ENCODE assay signal across 24 cellular contexts in genomic region chr2:51243892-51244570, GRCh38.
DNase-seq lines count a peak whose midpoint lies in the region; ATAC-seq, FAIRE-seq and TF ChIP-seq lines count a peak whose summit lies in the region.
"Had no signal": no experiment of that assay in that cellular context is flagged by ENCODE, and none has a peak within 500 bp of the region (broad histone marks: within the 10 kb centered on the region; RNA-seq: fewer than 3 reads in every experiment).

No MANE protein-coding gene starts in this region.

- no peaks in the 10 kb centered on the region for H3K9me3 ChIP-seq in liver (ENCODE audit: control insufficient read depth in 4 of 4, low read length in 3 of 4)
- H3K9me3 ChIP-seq in HepG2 (ENCODE audit: low read length), result peaks cover 58% of the 10 kb centered on the region
- H3K9me3 ChIP-seq in right lobe of liver, result no peaks in the 10 kb centered on the region
- H3K9me3 ChIP-seq: BE2C; BLaER1 treated with 17β-estradiol and CSF1 and Interleukin-3, amounts not matched to agents 10 nM and 100 nM had no signal

- no TSS peak for BruUV-seq in HepG2 (replicated peaks; lab: Mats Ljungman, UMichigan)

- CTCF ChIA-PET in HepG2 (lab: Yijun Ruan, JAX; ENCODE audit: low intra/inter-chr PET ratio, low total read pairs), result no interaction called here

- H3K4me2 ChIP-seq in HepG2 (ENCODE audit: low read depth, low read length), result no peak overlapping the region
- H3K4me2 ChIP-seq: BLaER1 treated with 17β-estradiol and CSF1 and Interleukin-3, amounts not matched to agents 10 nM and 100 nM had no signal

- ATAC-seq in HepG2 (no peak), right lobe of liver (peak in 3 of 4 donors; percentile 45 to 88 (median 72))
- ATAC-seq: HCT116 had no signal

- POLR2A ChIA-PET in HepG2 (lab: Yijun Ruan, JAX), result no interaction called here

- no peak overlapping the region for H3K27ac ChIP-seq in liver (ENCODE audit: low read depth in 1 of 2, low read length in 2 of 2)
- H3K27ac ChIP-seq in HepG2 (ENCODE audit: extremely low read length, insufficient read depth, low read length), result no peak overlapping the region
- H3K27ac ChIP-seq in right lobe of liver, result no peak overlapping the region
- H3K27ac ChIP-seq: 22Rv1; BLaER1 treated with 17β-estradiol and CSF1 and Interleukin-3, amounts not matched to agents 10 nM and 100 nM had no signal

- H2AFZ ChIP-seq in HepG2 (ENCODE audit: low read length), result no peak overlapping the region

- in situ Hi-C loops in HepG2 (cut with HindIII; ENCODE audit: extremely low pct_ligation_motif_present, low pct_unique_long_range_greater_than_20kb), result no loop called here

- TF ChIP-seq POLR2A in HepG2 (IDR thresholded peaks at IDR 0.05; ENCODE audit: insufficient read depth in 1 of 2, low read depth in 2 of 2, low read length in 2 of 2) (no peak), right lobe of liver (IDR thresholded peaks at IDR 0.05) (no peak)

- H4K20me1 ChIP-seq in HepG2 (ENCODE audit: insufficient read depth, low read length), result no peaks in the 10 kb centered on the region
- H4K20me1 ChIP-seq: BLaER1 treated with 17β-estradiol and CSF1 and Interleukin-3, amounts not matched to agents 10 nM and 100 nM had no signal

- H3K4me1 ChIP-seq in liver (ENCODE audit: control insufficient read depth in 4 of 4, insufficient read depth in 4 of 4, low read length in 3 of 4), result no peaks in the 10 kb centered on the region
- H3K4me1 ChIP-seq in HepG2 (ENCODE audit: insufficient read depth, low read length), result no peaks in the 10 kb centered on the region
- peaks cover 0 to 8% (median 0%) of the 10 kb centered on the region in 4 donors for H3K4me1 ChIP-seq in right lobe of liver
- H3K4me1 ChIP-seq: BE2C; BLaER1 treated with 17β-estradiol and CSF1 and Interleukin-3, amounts not matched to agents 10 nM and 100 nM had no signal

- no peak for FAIRE-seq in HepG2 (lab: Jason Lieb, UNC)
- FAIRE-seq: A204.1, GM12891, GM18507, H1 had no signal

- H3K36me3 ChIP-seq in liver (ENCODE audit: control insufficient read depth in 4 of 4, insufficient read depth in 3 of 4, low read depth in 1 of 4, low read length in 3 of 4), result no peaks in the 10 kb centered on the region
- H3K36me3 ChIP-seq in HepG2 (replicated peaks in 1 of 2; ENCODE audit: control insufficient read depth in 1 of 2, insufficient read depth in 2 of 2, low read length in 2 of 2), result no peaks in the 10 kb centered on the region
- H3K36me3 ChIP-seq in right lobe of liver, result no peaks in the 10 kb centered on the region
- H3K36me3 ChIP-seq: BE2C; BLaER1 treated with 17β-estradiol and CSF1 and Interleukin-3, amounts not matched to agents 10 nM and 100 nM had no signal

- intact Hi-C loops in HepG2 (cut with micrococcal nuclease; ENCODE audit: unreplicated experiment) (no loop called here), right lobe of liver (cut with DNase I) (no loop called here)

- TF ChIP-seq RAD21 in liver (IDR thresholded peaks at IDR 0.05), result no peak
- no peak for TF ChIP-seq RAD21 in HepG2 (CRISPR knock-in tag; IDR thresholded peaks at IDR 0.05)

- H3K27me3 ChIP-seq in liver (ENCODE audit: control insufficient read depth in 4 of 4, insufficient read depth in 4 of 4, low read length in 3 of 4), result no peaks in the 10 kb centered on the region
- H3K27me3 ChIP-seq in HepG2 (ENCODE audit: control insufficient read depth in 1 of 2, insufficient read depth in 2 of 2, low read length in 2 of 2), result no peaks in the 10 kb centered on the region
- H3K27me3 ChIP-seq in right lobe of liver, result no peaks in the 10 kb centered on the region
- H3K27me3 ChIP-seq: BE2C; BLaER1 treated with 17β-estradiol and CSF1 and Interleukin-3, amounts not matched to agents 10 nM and 100 nM had no signal

- H3K4me3 ChIP-seq in liver (ENCODE audit: low read depth in 1 of 3, low read length in 3 of 3) (no peak overlapping the region), HepG2 (replicated peaks in 1 of 3; ENCODE audit: insufficient read depth in 1 of 3, low read depth in 2 of 3, low read length in 3 of 3) (no peak overlapping the region), right lobe of liver (no peak overlapping the region)
- H3K4me3 ChIP-seq: BLaER1 treated with 17β-estradiol and CSF1 and Interleukin-3, amounts not matched to agents 10 nM and 100 nM had no signal

- no peaks in the 10 kb centered on the region for H3K79me2 ChIP-seq in HepG2 (ENCODE audit: insufficient read depth, low read length)

- no peak for TF ChIP-seq EP300 in HepG2 (IDR thresholded peaks at IDR 0.05; ENCODE audit: low read depth in 2 of 2, low read length in 2 of 2)
- TF ChIP-seq EP300 in HepG2 (CRISPR knock-in tag; IDR thresholded peaks at IDR 0.05; ENCODE audit: borderline replicate concordance), result no peak

- WGBS in liver, result 45% methylated on average over 1 of the region's 1 CpG
- 0% methylated on average over 1 of the region's 1 CpG for WGBS in HepG2 (ENCODE audit: low lambda C conversion rate)
- 38% methylated on average over 1 of the region's 1 CpG for WGBS in right lobe of liver (ENCODE audit: insufficient coverage, low coverage, low lambda C conversion rate, missing lambda C conversion rate)

- H3K9ac ChIP-seq in liver (ENCODE audit: low read depth in 1 of 2, low read length in 2 of 2) (no peak overlapping the region), HepG2 (ENCODE audit: insufficient read depth, low read depth, low read length) (no peak overlapping the region)
- H3K9ac ChIP-seq: BLaER1 treated with 17β-estradiol and CSF1 and Interleukin-3, amounts not matched to agents 10 nM and 100 nM had no signal

- DNase-seq in HepG2 (ENCODE audit: low spot score), result no peak
- peak; percentile 5 for DNase-seq in NCI-H69 (lab: John Stamatoyannopoulos, UW)
- DNase-seq in right lobe of liver, result no peak
- no peak for DNase-seq in inferior parietal cortex (ENCODE audit: extremely low spot score)
- no peak for DNase-seq in NK-92 treated with Interleukin-12 subunit alpha and Interleukin-12 subunit beta, amount 100 ng/mL, for 24 hours (lab: John Stamatoyannopoulos, UW)
- DNase-seq in NCI-H1417 treated with DMSO at 0.1 percent for 48 hours (lab: John Stamatoyannopoulos, UW), result no peak
- DNase-seq: ACHN; AML-193; BE2C; CD4-positive, alpha-beta T cell; CD8-positive, alpha-beta memory T cell; DMS 273 treated with DMSO at 0.1 percent for 48 hours; DMS79; EL; GDM1; H7 had no signal

- TF ChIP-seq CTCF in liver (IDR thresholded peaks at IDR 0.05; ENCODE audit: low read depth, low read length, missing input control) (no peak), HepG2 (CRISPR knock-in tag; IDR thresholded peaks at IDR 0.05) (no peak), right lobe of liver (IDR thresholded peaks at IDR 0.05) (no peak)

TF ChIP-seq in liver, 16 proteins besides CTCF, POLR2A, EP300 and RAD21 (continues in another document):
- peak; percentile 32 for TF ChIP-seq HNF4G (IDR thresholded peaks at IDR 0.05)
- TF ChIP-seq, protein P1, sequence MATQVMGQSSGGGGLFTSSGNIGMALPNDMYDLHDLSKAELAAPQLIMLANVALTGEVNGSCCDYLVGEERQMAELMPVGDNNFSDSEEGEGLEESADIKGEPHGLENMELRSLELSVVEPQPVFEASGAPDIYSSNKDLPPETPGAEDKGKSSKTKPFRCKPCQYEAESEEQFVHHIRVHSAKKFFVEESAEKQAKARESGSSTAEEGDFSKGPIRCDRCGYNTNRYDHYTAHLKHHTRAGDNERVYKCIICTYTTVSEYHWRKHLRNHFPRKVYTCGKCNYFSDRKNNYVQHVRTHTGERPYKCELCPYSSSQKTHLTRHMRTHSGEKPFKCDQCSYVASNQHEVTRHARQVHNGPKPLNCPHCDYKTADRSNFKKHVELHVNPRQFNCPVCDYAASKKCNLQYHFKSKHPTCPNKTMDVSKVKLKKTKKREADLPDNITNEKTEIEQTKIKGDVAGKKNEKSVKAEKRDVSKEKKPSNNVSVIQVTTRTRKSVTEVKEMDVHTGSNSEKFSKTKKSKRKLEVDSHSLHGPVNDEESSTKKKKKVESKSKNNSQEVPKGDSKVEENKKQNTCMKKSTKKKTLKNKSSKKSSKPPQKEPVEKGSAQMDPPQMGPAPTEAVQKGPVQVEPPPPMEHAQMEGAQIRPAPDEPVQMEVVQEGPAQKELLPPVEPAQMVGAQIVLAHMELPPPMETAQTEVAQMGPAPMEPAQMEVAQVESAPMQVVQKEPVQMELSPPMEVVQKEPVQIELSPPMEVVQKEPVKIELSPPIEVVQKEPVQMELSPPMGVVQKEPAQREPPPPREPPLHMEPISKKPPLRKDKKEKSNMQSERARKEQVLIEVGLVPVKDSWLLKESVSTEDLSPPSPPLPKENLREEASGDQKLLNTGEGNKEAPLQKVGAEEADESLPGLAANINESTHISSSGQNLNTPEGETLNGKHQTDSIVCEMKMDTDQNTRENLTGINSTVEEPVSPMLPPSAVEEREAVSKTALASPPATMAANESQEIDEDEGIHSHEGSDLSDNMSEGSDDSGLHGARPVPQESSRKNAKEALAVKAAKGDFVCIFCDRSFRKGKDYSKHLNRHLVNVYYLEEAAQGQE (IDR thresholded peaks at IDR 0.05), result no peak
- TF ChIP-seq YY1 (IDR thresholded peaks at IDR 0.05), result no peak
- no peak for TF ChIP-seq RXRA (IDR thresholded peaks at IDR 0.05)

TF ChIP-seq in HepG2, 621 proteins besides CTCF, POLR2A, EP300 and RAD21 (continues in another document):
- TF ChIP-seq RARG (CRISPR knock-in tag; IDR thresholded peaks at IDR 0.05; ENCODE audit: low read depth) (no peak), FOXO4 (CRISPR knock-in tag; conservative IDR thresholded peaks at IDR 0.05) (no peak), MYNN (CRISPR knock-in tag; IDR thresholded peaks at IDR 0.05; ENCODE audit: low read depth) (no peak), MXD4 (CRISPR knock-in tag; IDR thresholded peaks at IDR 0.05) (no peak), KDM1A (CRISPR knock-in tag; IDR thresholded peaks at IDR 0.05) (no peak), ZNF205 (CRISPR knock-in tag; IDR thresholded peaks at IDR 0.05) (no peak)
